ENCODE assay signal across 8 cellular contexts in genomic region chr13:73059460-73060250, GRCh38. TPM values are rescaled to one million over a fixed set of nuclear protein-coding genes. Genes with fewer than 3 reads are reported as not detected.
DNase-seq lines count a peak whose midpoint lies in the region; ATAC-seq and TF ChIP-seq lines count a peak whose summit lies in the region.

No MANE protein-coding gene starts in this region.

- H3K4me2 ChIP-seq in SU-DHL-6 (ENCODE audit: low read depth, low read length, poor library complexity, severe bottlenecking) = peak overlapping the region; percentile 78

- peak overlapping the region; percentile 87 for H3K4me3 Mint-ChIP-seq in Calu3 (ENCODE audit: low read depth, unreplicated experiment)
- H3K4me3 Mint-ChIP-seq in brain = peak overlapping the region; percentile 85 to 95 (median 91)

- H3K4me1 Mint-ChIP-seq in Calu3 (ENCODE audit: low read depth, unreplicated experiment) (peaks cover 8% of the 10 kb centered on the region), brain (peaks cover 64% of the 10 kb centered on the region)

- no peaks in the 10 kb centered on the region for H3K36me3 ChIP-seq in SU-DHL-6 (ENCODE audit: low read length)

- no peak for DNase-seq in Calu3
- peak; percentile 55 for DNase-seq in iris pigment epithelial cell (ENCODE audit: low read depth)
- DNase-seq in stimulated activated CD4-positive, alpha-beta T cell treated with anti-CD3 and anti-CD28 coated beads, Interleukin-2, amount 100 ng/mL, for 4 hours (ENCODE audit: low read depth) = peak; percentile 39
- no peak for DNase-seq in NCI-H1105 (lab: John Stamatoyannopoulos, UW)

- H3K27ac ChIP-seq in SU-DHL-6 (ENCODE audit: low read depth, low read length) = no peak overlapping the region

- H3K27me3 Mint-ChIP-seq in Calu3 (ENCODE audit: unreplicated experiment) (no peaks in the 10 kb centered on the region), brain (peaks cover 68% of the 10 kb centered on the region)

- H3K9me3 ChIP-seq in SU-DHL-6 (ENCODE audit: insufficient read depth, low read length) = no peaks in the 10 kb centered on the region

- peaks cover 62% of the 10 kb centered on the region for H3K36me3 Mint-ChIP-seq in Calu3 (ENCODE audit: insufficient read depth, unreplicated experiment)
- H3K36me3 Mint-ChIP-seq in brain = peaks cover 27% of the 10 kb centered on the region

- H3K79me2 ChIP-seq in SU-DHL-6 (ENCODE audit: insufficient read depth, low read length) = no peaks in the 10 kb centered on the region

- CTCF ChIA-PET in Calu3 (lab: Charles Lee) = interaction anchor here (1.1 kb wide), 1 partner anchor 16 kb away, joined by 5 read pairs; no protein-coding TSS in a partner anchor

- ATAC-seq in GM19455 (IDR thresholded peaks at IDR 0.05; ENCODE audit: unreplicated experiment) (peak; percentile 49), HG03460 (IDR thresholded peaks at IDR 0.05; ENCODE audit: unreplicated experiment) (peak; percentile 43)

- TF ChIP-seq CTCF in Calu3 (IDR thresholded peaks at IDR 0.05; ENCODE audit: unreplicated experiment) = no peak
- no peak for TF ChIP-seq CTCF in SU-DHL-6 (IDR thresholded peaks at IDR 0.05; ENCODE audit: insufficient read depth, low read length, poor library complexity, severe bottlenecking)
- peak in 1 of 2 experiments; percentile 33 for TF ChIP-seq CTCF in brain (conservative IDR thresholded peaks at IDR 0.05)

- peaks cover 4% of the 10 kb centered on the region; the same call in 1 of the 2 replicates for H3F3A ChIP-seq in SU-DHL-6 (ENCODE audit: insufficient read depth)

- BruUV-seq in Calu3 (replicated peaks; lab: Mats Ljungman, UMichigan) = no TSS peak

- no peaks in the 10 kb centered on the region for H3K9me3 Mint-ChIP-seq in Calu3 (ENCODE audit: low read depth, unreplicated experiment)
- peaks cover 0 to 3% (median 0%) of the 10 kb centered on the region in 5 experiments for H3K9me3 Mint-ChIP-seq in brain

- H3K9ac ChIP-seq in SU-DHL-6 (ENCODE audit: low read length) = peak overlapping the region; percentile 71

- peaks cover 4% of the 10 kb centered on the region; the same call in 1 of the 2 replicates for H4K20me1 ChIP-seq in SU-DHL-6 (ENCODE audit: low read depth, low read length)

- peak overlapping the region; percentile 64 for H3K4me3 ChIP-seq in SU-DHL-6 (ENCODE audit: insufficient read depth, low read length, poor library complexity, severe bottlenecking)

- H3K27ac Mint-ChIP-seq in Calu3 (ENCODE audit: unreplicated experiment) (peak overlapping the region; percentile 70), brain (peak overlapping the region in 3 of 5 experiments; percentile 73 to 92 (median 92))

- H2AFZ ChIP-seq in SU-DHL-6 (ENCODE audit: low read depth, low read length, severe bottlenecking) = peak overlapping the region; percentile 46

- intact Hi-C loops in Calu3 (cut with micrococcal nuclease; ENCODE audit: unreplicated experiment) = loop anchor here (5.0 to 10.0 kb wide), 3 partner anchors 95 to 645 kb away; no protein-coding TSS in a partner anchor

- no peaks in the 10 kb centered on the region for H3K9me2 ChIP-seq in SU-DHL-6 (replicated peaks; ENCODE audit: insufficient read depth, low read length)

- no peaks in the 10 kb centered on the region for H3K27me3 ChIP-seq in SU-DHL-6 (ENCODE audit: low read length)

RNA-seq across cellular contexts. Expression of gene KLF5, which starts 0.8 kb away (rescaled TPM):
- total RNA-seq in Calu3 (2022) = 121 and 136 TPM in 2 replicates
- polyA plus RNA-seq in brain (ENCODE audit: insufficient read depth, low read depth, low replicate concordance) = 13.8 TPM

Comparison
In these comparisons a context has a peak if more than half of its experiments do, and no peak if none do; other contexts are left out.
1. DNase-seq: peak in iris pigment epithelial cell (single experiment) and stimulated activated CD4-positive, alpha-beta T cell treated with anti-CD3 and anti-CD28 coated beads, Interleukin-2, amount 100 ng/mL, for 4 hours (single experiment); none in Calu3 (single experiment) and NCI-H1105 (single experiment).